8 cellular contexts compared by ENCODE assay signal in the genomic region with DNA sequence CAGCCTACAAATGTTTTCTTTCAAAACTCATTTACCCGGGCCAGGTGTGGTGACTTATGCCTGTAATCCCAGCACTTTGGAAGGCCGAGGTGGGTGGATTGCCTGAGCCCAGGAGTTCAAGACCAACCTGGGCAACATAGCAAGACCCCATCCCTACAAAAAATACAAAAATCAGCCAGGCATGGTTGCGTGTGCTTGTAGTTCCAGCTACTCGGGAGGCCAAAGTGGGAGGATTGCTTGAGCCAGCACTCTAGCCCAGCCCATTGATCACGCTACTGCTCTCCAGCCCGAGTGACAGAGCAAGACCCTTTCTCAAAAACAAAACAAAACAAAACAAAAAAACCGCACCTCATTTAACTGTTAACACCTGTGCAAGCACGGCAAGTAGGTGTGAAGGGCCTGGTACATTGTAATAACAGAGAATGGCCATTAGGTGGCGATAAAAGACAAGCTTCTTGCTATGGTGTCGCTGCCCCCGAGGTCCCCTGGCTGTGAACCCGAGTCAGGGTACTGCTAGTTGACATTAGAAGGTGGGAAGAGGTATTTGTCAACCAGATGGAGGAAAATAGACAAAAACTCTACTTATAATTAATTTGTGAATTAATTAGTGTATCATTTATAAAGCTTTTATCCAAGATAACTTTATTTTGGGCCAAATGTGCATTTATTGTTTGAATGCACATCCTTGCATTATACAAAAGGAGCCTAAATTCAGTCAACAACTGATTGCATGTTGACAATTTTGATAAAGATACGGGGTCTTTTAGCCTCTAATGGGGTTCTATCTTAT.
DNase-seq lines count a peak whose midpoint lies in the region; TF ChIP-seq lines count a peak whose summit lies in the region.

No MANE protein-coding gene starts in this region.

- H3K79me2 ChIP-seq in OCI-LY3 (ENCODE audit: low read length) (no peaks in the 10 kb centered on the region), neural progenitor cell (ENCODE audit: low read depth) (no peaks in the 10 kb centered on the region)

- H3K4me1 Mint-ChIP-seq in neural progenitor cell: peaks cover 6% of the 10 kb centered on the region

- no peaks in the 10 kb centered on the region for H3K27me3 Mint-ChIP-seq in neural progenitor cell (ENCODE audit: insufficient read depth, low read depth)

- H3K36me3 ChIP-seq in OCI-LY3 (replicated peaks; ENCODE audit: low read depth, low read length): no peaks in the 10 kb centered on the region
- H3K36me3 ChIP-seq in neural progenitor cell: no peaks in the 10 kb centered on the region
- no peaks in the 10 kb centered on the region for H3K36me3 ChIP-seq in vagina

- TF ChIP-seq CTCF in OCI-LY3 (IDR thresholded peaks at IDR 0.05; ENCODE audit: low read depth, low read length) (peak; percentile 73), fibroblast of the aortic adventitia (IDR thresholded peaks at IDR 0.05; ENCODE audit: insufficient read depth, low read length) (peak; percentile 80), neural progenitor cell (IDR thresholded peaks at IDR 0.05) (peak; percentile 96), vagina (IDR thresholded peaks at IDR 0.05) (peak; percentile 68 to 92 (median 79))

- H3K27ac Mint-ChIP-seq in neural progenitor cell: no peak overlapping the region

- no peaks in the 10 kb centered on the region for H3K36me3 Mint-ChIP-seq in neural progenitor cell

- no peak overlapping the region for H3K4me3 Mint-ChIP-seq in neural progenitor cell

- H3K9ac ChIP-seq in OCI-LY3 (ENCODE audit: low read length): no peak overlapping the region
- no peak overlapping the region for H3K9ac ChIP-seq in neural progenitor cell

- no peak overlapping the region for H3K27ac ChIP-seq in OCI-LY3 (ENCODE audit: low read length)
- H3K27ac ChIP-seq in neural progenitor cell: no peak overlapping the region
- H3K27ac ChIP-seq in vagina: no peak overlapping the region

- no peaks in the 10 kb centered on the region for H4K20me1 ChIP-seq in OCI-LY3 (ENCODE audit: insufficient read depth, low read length)
- no peaks in the 10 kb centered on the region for H4K20me1 ChIP-seq in neural progenitor cell (ENCODE audit: low read depth)

- H3K4me2 ChIP-seq in OCI-LY3 (ENCODE audit: low read length) (no peak overlapping the region), neural progenitor cell (no peak overlapping the region)

- no peaks in the 10 kb centered on the region for H3F3A ChIP-seq in neural progenitor cell (ENCODE audit: low read depth)

- no peaks in the 10 kb centered on the region for H3K9me3 ChIP-seq in OCI-LY3 (ENCODE audit: insufficient read depth, low read length)
- no peaks in the 10 kb centered on the region for H3K9me3 ChIP-seq in neural progenitor cell (ENCODE audit: low read depth)
- H3K9me3 ChIP-seq in vagina: no peaks in the 10 kb centered on the region

- H3K4me1 ChIP-seq in OCI-LY3 (ENCODE audit: low read length) (no peaks in the 10 kb centered on the region), neural progenitor cell (no peaks in the 10 kb centered on the region), vagina (no peaks in the 10 kb centered on the region)

- H2AFZ ChIP-seq in OCI-LY3 (ENCODE audit: low read depth, low read length) (no peak overlapping the region), neural progenitor cell (replicated peaks) (no peak overlapping the region)

- no peaks in the 10 kb centered on the region for H3K9me3 Mint-ChIP-seq in neural progenitor cell

- TF ChIP-seq POLR2A in vagina (IDR thresholded peaks at IDR 0.05): no peak

- peak; percentile 64 for DNase-seq in CD1c-positive myeloid dendritic cell (ENCODE audit: extremely low spot score)
- DNase-seq in GM19240 (ENCODE audit: insufficient read length, low spot score): peak; percentile 50
- DNase-seq in Jurkat, Clone E6-1 (ENCODE audit: low read depth, low spot score): peak; percentile 69
- peak; percentile 32 for DNase-seq in activated T-cell treated with anti-CD3 and anti-CD28 coated beads, Interleukin-2, amount 50 U/mL, for 1 hour
- DNase-seq in fibroblast of the aortic adventitia (ENCODE audit: low read depth): peak; percentile 50
- DNase-seq in neural progenitor cell (ENCODE audit: low spot score): peak; percentile 91
- DNase-seq in vagina (ENCODE audit: extremely low spot score in 2 of 2): no peak

- intact Hi-C loops in vagina (cut with DNase I): no loop called here

- peaks cover 6% of the 10 kb centered on the region; the same call in 1 of the 2 replicates for H3K27me3 ChIP-seq in OCI-LY3 (ENCODE audit: low read depth, low read length)
- H3K27me3 ChIP-seq in neural progenitor cell: no peaks in the 10 kb centered on the region
- H3K27me3 ChIP-seq in vagina: no peaks in the 10 kb centered on the region

- H3K4me3 ChIP-seq in Jurkat, Clone E6-1 (ENCODE audit: low read length): no peak overlapping the region
- no peak overlapping the region for H3K4me3 ChIP-seq in OCI-LY3 (ENCODE audit: low read length)
- H3K4me3 ChIP-seq in fibroblast of the aortic adventitia (ENCODE audit: low read depth, low read length): no peak overlapping the region
- H3K4me3 ChIP-seq in neural progenitor cell: no peak overlapping the region
- no peak overlapping the region for H3K4me3 ChIP-seq in vagina

Comparison
In these comparisons a context has a peak if more than half of its experiments do, and no peak if none do; other contexts are left out.
1. DNase-seq: peak in CD1c-positive myeloid dendritic cell (single experiment), GM19240 (single experiment), Jurkat, Clone E6-1 (single experiment), activated T-cell treated with anti-CD3 and anti-CD28 coated beads, Interleukin-2, amount 50 U/mL, for 1 hour (single experiment), fibroblast of the aortic adventitia (single experiment) and neural progenitor cell (single experiment); none in vagina (0 of 2).
2. Peak in every context shown above with its lines, with median percentiles within 50 percentile points of each other: CTCF ChIP-seq.